Comparison of ENCODE assay signal across 8 cellular contexts in genomic region chr22:46149998-46150549, GRCh38. TPM values are rescaled to one million over a fixed set of nuclear protein-coding genes. Genes with fewer than 3 reads are reported as not detected.
DNase-seq lines count a peak whose midpoint lies in the region; ATAC-seq and TF ChIP-seq lines count a peak whose summit lies in the region.

TSS of gene PPARA (plus strand) at chr22:46150526. CDS start at chr22:46198384, 47,858 bp downstream.

- H3K4me3 Mint-ChIP-seq in endothelial cell (ENCODE audit: unreplicated experiment) (peak within 1 kb of the TSS; percentile 88), mesothelial cell of epicardium (peak within 1 kb of the TSS; percentile 71)

- H3K9me3 Mint-ChIP-seq in endothelial cell (ENCODE audit: unreplicated experiment): no peaks in the 10 kb centered on the region
- H3K9me3 Mint-ChIP-seq in mesothelial cell of epicardium: no peaks in the 10 kb centered on the region

- H3K27ac Mint-ChIP-seq in endothelial cell (ENCODE audit: unreplicated experiment) (no peak within 1 kb of the TSS), mesothelial cell of epicardium (no peak within 1 kb of the TSS)

- H3K4me1 Mint-ChIP-seq in endothelial cell (ENCODE audit: unreplicated experiment) (peaks cover 7% of the 10 kb centered on the region), mesothelial cell of epicardium (peaks cover 10% of the 10 kb centered on the region)

- DNase-seq in AG08395 (ENCODE audit: low spot score) (peak; percentile 99), NOMO-1 treated with dmso at 0.1 percent for 144 hours (lab: John Stamatoyannopoulos, UW; ENCODE audit: unreplicated experiment) (peak; percentile 53), endothelial cell (ENCODE audit: low spot score) (peak; percentile 70), mesothelial cell of epicardium (ENCODE audit: low spot score in 2 of 2, unreplicated experiment in 2 of 2) (peak; percentile 63 to 79)
- peak; percentile 91 for DNase-seq in activated CD8-positive, alpha-beta memory T cell treated with anti-CD3 and anti-CD28 coated beads, Interleukin-2, amount 50 U/mL, for 48 hours
- peak; percentile 64 to 76 for DNase-seq in stimulated activated CD8-positive, alpha-beta memory T cell treated with anti-CD3 and anti-CD28 coated beads, Interleukin-15, amount 100 ng/mL, for 4 hours (ENCODE audit: low read depth in 2 of 2)

- peak; percentile 73 for ATAC-seq in GM18867 (IDR thresholded peaks at IDR 0.05; ENCODE audit: unreplicated experiment)
- peak; percentile 60 for ATAC-seq in HG03135 (IDR thresholded peaks at IDR 0.05; ENCODE audit: unreplicated experiment)

- TF ChIP-seq CTCF in endothelial cell (IDR thresholded peaks at IDR 0.05; ENCODE audit: unreplicated experiment): no peak
- no peak for TF ChIP-seq CTCF in mesothelial cell of epicardium (IDR thresholded peaks at IDR 0.05; ENCODE audit: unreplicated experiment)

- H3K27me3 Mint-ChIP-seq in endothelial cell (ENCODE audit: unreplicated experiment) (peaks cover 7% of the 10 kb centered on the region), mesothelial cell of epicardium (ENCODE audit: low read depth) (peaks cover 43% of the 10 kb centered on the region)

- H3K36me3 Mint-ChIP-seq in endothelial cell (ENCODE audit: low read depth, unreplicated experiment) (peaks cover 3% of the 10 kb centered on the region), mesothelial cell of epicardium (peaks cover 5% of the 10 kb centered on the region)

RNA-seq across cellular contexts. Expression of gene PPARA, which starts in this region (rescaled TPM):
- 12.6 TPM for total RNA-seq in endothelial cell (ENCODE audit: unreplicated experiment)
- total RNA-seq in mesothelial cell of epicardium: 12.0 to 15.1 TPM (median 13.0 TPM) in 3 replicates

Comparison
In these comparisons a context has a peak if more than half of its experiments do, and no peak if none do; other contexts are left out.
1. Peak in every context shown above with its lines: DNase-seq and ATAC-seq.